17 cellular contexts compared by ENCODE assay signal in the genomic region with DNA sequence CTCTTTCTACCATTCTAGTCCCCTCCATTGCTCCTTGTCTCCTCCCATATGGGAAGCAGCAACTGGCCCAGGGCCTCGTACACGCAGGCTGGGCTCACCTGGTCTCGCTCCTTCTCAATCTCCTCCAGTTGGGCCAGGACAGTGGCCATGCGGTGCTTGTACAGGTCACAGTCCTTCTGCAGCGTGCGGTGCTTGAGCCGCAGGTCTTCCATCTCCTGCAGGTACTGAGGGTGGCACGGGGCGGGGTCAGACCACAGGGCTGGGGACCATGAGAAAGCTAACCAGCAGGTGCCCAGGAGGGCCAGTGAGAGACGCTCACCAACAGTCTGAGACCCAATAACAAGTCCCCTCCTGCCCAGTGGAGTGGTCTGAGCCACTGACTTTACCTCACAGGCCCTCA.
"Had no signal": no experiment of that assay in that cellular context is flagged by ENCODE, and none has a peak within 500 bp of the region (broad histone marks: within the 10 kb centered on the region; RNA-seq: fewer than 3 reads in every experiment).

No MANE protein-coding gene starts in this region.

- H2AFZ ChIP-seq: hepatocyte had no signal

- H3K9ac ChIP-seq: SK-N-SH had no signal

- H3K27me3 ChIP-seq: breast epithelium, hepatocyte, uterus had no signal

- H3K9me3 ChIP-seq: breast epithelium, SK-N-SH, spleen, uterus had no signal

- H3K4me2 ChIP-seq: hepatocyte, SK-N-SH had no signal

- H3K4me3 ChIP-seq: breast epithelium, coronary artery, hepatocyte, spleen, uterus had no signal

- H3K36me3 Mint-ChIP-seq: activated naive CD4-positive, alpha-beta T cell treated with anti-CD3 and anti-CD28 coated beads, Interleukin-2, amount 50 U/mL, for 72 hours; natural killer cell treated with Interleukin-12 subunit alpha and Interleukin-12 subunit beta and Interleukin-15 and Interleukin-18, amount 100 ng/mL, for 72 hours had no signal

- ATAC-seq: activated naive CD4-positive, alpha-beta T cell treated with anti-CD3 and anti-CD28 coated beads, Interleukin-2, amount 50 U/mL, for 72 hours; natural killer cell treated with Interleukin-12 subunit alpha and Interleukin-12 subunit beta and Interleukin-15 and Interleukin-18, amount 100 ng/mL, for 72 hours had no signal

- DNase-seq: activated CD4-positive, CD25-positive, alpha-beta regulatory T cell treated with anti-CD3 and anti-CD28 coated beads, Interleukin-2, amount 50 U/mL, for 72 hours; activated T-cell treated with anti-CD3 and anti-CD28 coated beads, Interleukin-2, amount 50 U/mL, for 1 hour; endodermal cell; kidney glomerular epithelial cell; retina; SK-N-SH; spleen; stimulated activated CD4-positive, alpha-beta T cell treated with anti-CD3 and anti-CD28 coated beads, Interleukin-4, amount 100 ng/mL, for 1 hour; stimulated activated naive CD4-positive, alpha-beta T cell treated with Interleukin-2 at 50 U/mL for 16 hours; uterus had no signal

- H3K4me3 Mint-ChIP-seq: endodermal cell; natural killer cell treated with Interleukin-12 subunit alpha and Interleukin-12 subunit beta and Interleukin-15 and Interleukin-18, amount 100 ng/mL, for 72 hours had no signal

- H3K27me3 Mint-ChIP-seq: natural killer cell treated with Interleukin-12 subunit alpha and Interleukin-12 subunit beta and Interleukin-15 and Interleukin-18, amount 100 ng/mL, for 72 hours had no signal

- H3K36me3 ChIP-seq: breast epithelium, uterus had no signal

- H3K27ac ChIP-seq: epithelial cell of prostate, hepatocyte, spleen, VCaP had no signal

- H3K27ac Mint-ChIP-seq: endodermal cell; natural killer cell treated with Interleukin-12 subunit alpha and Interleukin-12 subunit beta and Interleukin-15 and Interleukin-18, amount 100 ng/mL, for 72 hours had no signal

- H3K9me3 Mint-ChIP-seq: activated naive CD4-positive, alpha-beta T cell treated with anti-CD3 and anti-CD28 coated beads, Interleukin-2, amount 50 U/mL, for 72 hours; endodermal cell; natural killer cell treated with Interleukin-12 subunit alpha and Interleukin-12 subunit beta and Interleukin-15 and Interleukin-18, amount 100 ng/mL, for 72 hours had no signal
